Comparison of ENCODE assay signal across 8 cellular contexts in the genomic region with DNA sequence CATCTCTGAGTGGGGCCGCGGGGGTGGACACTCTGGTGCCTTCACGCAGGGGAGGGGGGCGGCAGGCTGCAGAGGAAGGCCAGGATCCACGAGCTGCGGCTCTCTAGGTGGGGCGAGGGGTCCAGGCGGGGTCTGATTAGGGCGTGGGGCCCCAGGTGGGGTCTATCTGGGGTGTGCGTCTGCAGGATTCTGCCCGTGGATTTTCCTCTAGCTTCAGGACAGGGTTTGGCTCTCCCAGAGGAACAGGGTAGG. TPM values are rescaled to one million over a fixed set of nuclear protein-coding genes. Genes with fewer than 3 reads are reported as not detected.
A peak's percentile ranks its signal among the peaks of the same experiment; 100 is the strongest.
DNase-seq lines count a peak whose midpoint lies in the region; ATAC-seq, FAIRE-seq and TF ChIP-seq lines count a peak whose summit lies in the region.

No MANE protein-coding gene starts in this region.

- H3K36me3 ChIP-seq in Caco-2 (ENCODE audit: control insufficient read depth, insufficient read depth, low read length) (0 out of 2 replicates have a peak, but pooled peaks cover 3% of the 10 kb centered on the region), KMS-11 (ENCODE audit: insufficient read depth) (no peaks in the 10 kb centered on the region), ectodermal cell (ENCODE audit: control insufficient read depth, insufficient read depth, low read length) (peaks cover 11% of the 10 kb centered on the region)

- no peak overlapping the region; the same call in 1 of the 2 replicates for H3K27ac ChIP-seq in KMS-11
- no peak overlapping the region for H3K27ac ChIP-seq in ectodermal cell (ENCODE audit: insufficient read depth, low read depth, low read length, poor library complexity, severe bottlenecking)

- no peaks in the 10 kb centered on the region for H4K20me1 ChIP-seq in KMS-11 (ENCODE audit: insufficient read depth)

- H3K4me1 ChIP-seq in Caco-2 (peaks cover 15% of the 10 kb centered on the region), KMS-11 (ENCODE audit: low read depth, poor library complexity, severe bottlenecking) (peaks cover 30% of the 10 kb centered on the region), ectodermal cell (ENCODE audit: control insufficient read depth, insufficient read depth, low read length) (peaks cover 12% of the 10 kb centered on the region)

- H3K27me3 ChIP-seq in Caco-2 (replicated peaks; ENCODE audit: control insufficient read depth, insufficient read depth, low read length) (no peaks in the 10 kb centered on the region), KMS-11 (ENCODE audit: insufficient read depth, low read depth) (no peaks in the 10 kb centered on the region), ectodermal cell (ENCODE audit: control insufficient read depth, insufficient read depth, low read length, poor library complexity, severe bottlenecking) (no peaks in the 10 kb centered on the region)

- DNase-seq in Caco-2 (no peak), NCI-H2196 treated with DMSO at 0.1 percent for 48 hours (lab: John Stamatoyannopoulos, UW; ENCODE audit: unreplicated experiment) (no peak), RCC 7860 (ENCODE audit: low spot score) (no peak)
- no peak for DNase-seq in naive thymus-derived CD8-positive, alpha-beta T cell

- peak overlapping the region; percentile 95 for H3K4me2 ChIP-seq in KMS-11

- TF ChIP-seq CTCF in Caco-2 (IDR thresholded peaks at IDR 0.05; ENCODE audit: insufficient read depth in 1 of 2, low read depth in 1 of 2, low read length in 1 of 2, severe bottlenecking in 1 of 2, unreplicated experiment in 1 of 2) = no peak
- no peak for TF ChIP-seq CTCF in KMS-11 (conservative IDR thresholded peaks at IDR 0.05; ENCODE audit: low read depth, low read length)

- 27% methylated on average over 11 of the region's 11 CpGs for WGBS in ectodermal cell, 2 experiments

- POLR2A ChIA-PET in Caco-2 (lab: Charles Lee) = no interaction called here
- POLR2A ChIA-PET in naive thymus-derived CD8-positive, alpha-beta T cell (lab: Charles Lee) = no interaction called here

- CTCF ChIA-PET in Caco-2 (lab: Charles Lee) = no interaction called here

- H3K27me3 Mint-ChIP-seq in Caco-2 (ENCODE audit: insufficient read depth, unreplicated experiment) = no peaks in the 10 kb centered on the region
- peaks cover 0 to 4% (median 0%) of the 10 kb centered on the region in 5 donors for H3K27me3 Mint-ChIP-seq in naive thymus-derived CD8-positive, alpha-beta T cell

- peak overlapping the region; percentile 46 for H3K4me3 ChIP-seq in Caco-2 (ENCODE audit: low read depth, low read length)
- H3K4me3 ChIP-seq in KMS-11 (IDR thresholded peaks at IDR 0.05; ENCODE audit: insufficient read depth, low read depth, low read length) = peak overlapping the region; percentile 8
- H3K4me3 ChIP-seq in ectodermal cell (ENCODE audit: insufficient read depth, low read depth, low read length) = peak overlapping the region; percentile 63

- intact Hi-C loops in Caco-2 (cut with micrococcal nuclease; ENCODE audit: unreplicated experiment) = loop anchor here (10.0 kb wide), 1 partner anchor 244 kb away; no protein-coding TSS in a partner anchor

- BruUV-seq in Caco-2 (replicated peaks; lab: Mats Ljungman, UMichigan) = no TSS peak

- H3K9me3 ChIP-seq in Caco-2 = 0 out of 2 replicates have a peak, but pooled peaks cover 4% of the 10 kb centered on the region
- no peaks in the 10 kb centered on the region for H3K9me3 ChIP-seq in ectodermal cell (ENCODE audit: control insufficient read depth, low read length)

- peak overlapping the region; percentile 52; the same call in 1 of the 2 replicates for H2AFZ ChIP-seq in KMS-11 (ENCODE audit: low read depth)

- peak overlapping the region; percentile 45; the same call in 1 of the 2 replicates for H3K9ac ChIP-seq in KMS-11

- H3K4me1 Mint-ChIP-seq in Caco-2 (ENCODE audit: low read depth, unreplicated experiment) = peaks cover 6% of the 10 kb centered on the region
- H3K4me1 Mint-ChIP-seq in naive thymus-derived CD8-positive, alpha-beta T cell = peaks cover 13 to 37% (median 34%) of the 10 kb centered on the region in 4 donors

- H3K9me3 Mint-ChIP-seq in Caco-2 (ENCODE audit: unreplicated experiment) = peaks cover 9% of the 10 kb centered on the region
- peaks cover 0 to 8% (median 3%) of the 10 kb centered on the region in 9 donors for H3K9me3 Mint-ChIP-seq in naive thymus-derived CD8-positive, alpha-beta T cell

- no peak for FAIRE-seq in RCC 7860 (lab: Jason Lieb, UNC)

- H3K4me3 Mint-ChIP-seq in Caco-2 (ENCODE audit: unreplicated experiment) = peak overlapping the region; percentile 72
- H3K4me3 Mint-ChIP-seq in naive thymus-derived CD8-positive, alpha-beta T cell = peak overlapping the region; percentile 75 to 90 (median 86)

- peak; percentile 26 to 27 for ATAC-seq in naive thymus-derived CD8-positive, alpha-beta T cell
- ATAC-seq in GM18520 (IDR thresholded peaks at IDR 0.05; ENCODE audit: unreplicated experiment) (no peak), GM19452 (IDR thresholded peaks at IDR 0.05; ENCODE audit: unreplicated experiment) (no peak)

- H3K79me2 ChIP-seq in KMS-11 (ENCODE audit: insufficient read depth, low read depth) = peaks cover 10% of the 10 kb centered on the region

- H3K36me3 Mint-ChIP-seq in Caco-2 (ENCODE audit: insufficient read depth, unreplicated experiment) = peaks cover 29% of the 10 kb centered on the region
- H3K36me3 Mint-ChIP-seq in naive thymus-derived CD8-positive, alpha-beta T cell = peaks cover 0 to 2% (median 0%) of the 10 kb centered on the region in 3 donors

- peak overlapping the region; percentile 48 for H3K27ac Mint-ChIP-seq in Caco-2 (ENCODE audit: unreplicated experiment)
- peak overlapping the region in 9 of 10 donors; percentile 62 to 89 (median 80) for H3K27ac Mint-ChIP-seq in naive thymus-derived CD8-positive, alpha-beta T cell

RNA-seq across cellular contexts. Expression of a gene that starts 6.3 kb away (rescaled TPM):
- total RNA-seq in Caco-2 (2022) = 25.3 and 27.1 TPM in 2 replicates
- polyA plus RNA-seq in ectodermal cell (2013, experiment 1 of 4) = 9.9 TPM
- 15.1 TPM for polyA plus RNA-seq in ectodermal cell (2013, experiment 2 of 4)
- polyA plus RNA-seq in ectodermal cell (2013, experiment 3 of 4) = 9.0 TPM
- 10.6 TPM for polyA plus RNA-seq in ectodermal cell (2013, experiment 4 of 4)
- total RNA-seq in naive thymus-derived CD8-positive, alpha-beta T cell = 10 to 100 TPM; 31.8 to 37.9 TPM
- 10 to 100 TPM; 27.1 to 33.0 (median 31.9) TPM for polyA plus RNA-seq in naive thymus-derived CD8-positive, alpha-beta T cell

RNA-seq across cellular contexts. Expression of a gene that starts 6.4 kb away (rescaled TPM):
- 29.1 and 30.3 TPM in 2 replicates for total RNA-seq in Caco-2 (2022)
- 49.2 TPM for polyA plus RNA-seq in ectodermal cell (2013, experiment 1 of 4)
- polyA plus RNA-seq in ectodermal cell (2013, experiment 2 of 4) = 46.6 TPM
- 39.8 TPM for polyA plus RNA-seq in ectodermal cell (2013, experiment 3 of 4)
- polyA plus RNA-seq in ectodermal cell (2013, experiment 4 of 4) = 43.9 TPM
- 10 to 100 TPM; 25.0 to 25.6 TPM for total RNA-seq in naive thymus-derived CD8-positive, alpha-beta T cell
- 10 to 100 TPM; 40.0 to 46.6 (median 40.8) TPM for polyA plus RNA-seq in naive thymus-derived CD8-positive, alpha-beta T cell

Comparison
In these comparisons a context has a peak if more than half of its experiments do, and no peak if none do; other contexts are left out.
1. H3K4me3 ChIP-seq: peak in every context shown above with its lines; median percentile 63 in ectodermal cell; 46 in Caco-2; 8 in KMS-11.
2. ATAC-seq: peak in naive thymus-derived CD8-positive, alpha-beta T cell (2 of 2); none in GM18520 (single experiment) and GM19452 (single experiment).